ENCODE assay signal across 10 cellular contexts in the genomic region with DNA sequence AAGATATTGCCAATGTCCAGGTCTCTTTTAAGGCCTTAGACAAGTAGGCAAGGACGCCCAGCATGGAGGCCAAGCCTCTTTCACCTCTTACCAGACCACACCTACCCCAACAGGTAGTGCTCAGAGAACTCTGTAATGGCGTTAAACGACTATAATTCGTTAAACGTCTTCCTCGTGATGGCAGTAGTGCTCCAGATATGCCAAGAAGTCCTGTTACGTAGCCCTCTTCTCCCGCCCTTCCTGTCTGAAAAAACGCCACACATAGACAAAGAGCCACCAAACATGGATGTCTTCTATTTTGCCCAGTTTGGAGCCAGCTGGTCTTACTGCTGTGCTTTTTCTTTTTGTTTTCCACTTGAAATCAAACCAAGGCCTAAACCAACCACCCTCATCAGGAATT.
DNase-seq lines count a peak whose midpoint lies in the region; ATAC-seq and TF ChIP-seq lines count a peak whose summit lies in the region.
"Had no signal": no experiment of that assay in that cellular context is flagged by ENCODE, and none has a peak within 500 bp of the region (broad histone marks: within the 10 kb centered on the region; RNA-seq: fewer than 3 reads in every experiment).

No MANE protein-coding gene starts in this region.

- peaks cover 1% of the 10 kb centered on the region for H3K36me3 Mint-ChIP-seq in endothelial cell (ENCODE audit: low read depth, unreplicated experiment)

- DNase-seq in AG09319 (ENCODE audit: extremely low read depth, low read depth) (peak; percentile 74), RPMI8226 (peak; percentile 96), hepatic stellate cell (ENCODE audit: low spot score) (peak; percentile 23), DMS79 treated with DMSO at 0.1 percent for 48 hours (lab: John Stamatoyannopoulos, UW) (no peak), endothelial cell (ENCODE audit: low spot score) (no peak), COLO829 (ENCODE audit: low spot score) (no peak)
- DNase-seq in stimulated activated CD4-positive, alpha-beta T cell treated with anti-CD3 and anti-CD28 coated beads, Interleukin-1b, Interleukin-23, amount 100 ng/mL, for 48 hours = no peak

- H3K27ac Mint-ChIP-seq in endothelial cell (ENCODE audit: unreplicated experiment) = no peak overlapping the region
- H3K27ac Mint-ChIP-seq: activated naive CD4-positive, alpha-beta T cell treated with anti-CD3 and anti-CD28 coated beads, Interleukin-2, amount 50 U/mL, for 24 hours had no signal

- no peaks in the 10 kb centered on the region for H3K27me3 Mint-ChIP-seq in endothelial cell (ENCODE audit: unreplicated experiment)
- H3K27me3 Mint-ChIP-seq: activated naive CD4-positive, alpha-beta T cell treated with anti-CD3 and anti-CD28 coated beads, Interleukin-2, amount 50 U/mL, for 24 hours had no signal

- TF ChIP-seq CTCF in AG09319 (IDR thresholded peaks at IDR 0.05; ENCODE audit: low read depth, low read length) (peak; percentile 10), endothelial cell (IDR thresholded peaks at IDR 0.05; ENCODE audit: unreplicated experiment) (no peak)

- no peaks in the 10 kb centered on the region for H3K4me1 Mint-ChIP-seq in endothelial cell (ENCODE audit: unreplicated experiment)
- H3K4me1 Mint-ChIP-seq: activated naive CD4-positive, alpha-beta T cell treated with anti-CD3 and anti-CD28 coated beads, Interleukin-2, amount 50 U/mL, for 24 hours had no signal

- H3K9me3 Mint-ChIP-seq in endothelial cell (ENCODE audit: unreplicated experiment) = no peaks in the 10 kb centered on the region
- H3K9me3 Mint-ChIP-seq: activated naive CD4-positive, alpha-beta T cell treated with anti-CD3 and anti-CD28 coated beads, Interleukin-2, amount 50 U/mL, for 24 hours had no signal

- no peak overlapping the region for H3K4me3 Mint-ChIP-seq in endothelial cell (ENCODE audit: unreplicated experiment)
- H3K4me3 Mint-ChIP-seq: activated naive CD4-positive, alpha-beta T cell treated with anti-CD3 and anti-CD28 coated beads, Interleukin-2, amount 50 U/mL, for 24 hours had no signal

- ATAC-seq in GM19351 (IDR thresholded peaks at IDR 0.05; ENCODE audit: unreplicated experiment) = peak; percentile 88
- ATAC-seq: Right ventricle myocardium inferior had no signal

Comparison
In these comparisons a context has a peak if more than half of its experiments do, and no peak if none do; other contexts are left out.
1. DNase-seq: peak in AG09319 (single experiment), RPMI8226 (single experiment) and hepatic stellate cell (single experiment); none in stimulated activated CD4-positive, alpha-beta T cell treated with anti-CD3 and anti-CD28 coated beads, Interleukin-1b, Interleukin-23, amount 100 ng/mL, for 48 hours (single experiment), DMS79 treated with DMSO at 0.1 percent for 48 hours (single experiment), endothelial cell (single experiment) and COLO829 (single experiment).